Comparison of ENCODE assay signal across 1 cellular context in the genomic region with DNA sequence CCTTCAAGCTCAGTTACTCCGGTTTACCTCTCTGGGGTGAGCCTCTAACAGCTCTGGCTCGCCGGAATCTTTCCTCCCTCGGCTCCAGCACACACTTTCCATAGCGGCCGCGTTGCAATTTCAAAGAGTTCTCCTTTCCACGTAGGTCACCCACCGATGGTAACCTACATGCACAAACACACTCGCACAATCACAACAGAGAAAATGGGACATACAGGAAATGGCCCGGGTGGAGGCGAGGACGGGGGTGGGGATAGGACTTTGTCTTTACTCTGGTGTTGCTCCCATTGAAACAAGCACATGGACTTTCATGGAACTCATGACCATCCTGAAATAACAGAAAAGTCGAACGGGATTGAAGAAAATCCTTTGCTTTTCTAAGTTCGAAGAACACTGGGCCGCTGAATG.
TF ChIP-seq lines count a peak whose summit lies in the region.

No MANE protein-coding gene starts in this region.

TF ChIP-seq in HepG2, 621 proteins besides CTCF, POLR2A, EP300 and RAD21 (continued from another document and continues in another):
- TF ChIP-seq RBM39 (IDR thresholded peaks at IDR 0.05; ENCODE audit: low read depth, low read length, poor library complexity, severe bottlenecking) (no peak), ZNF7 (CRISPR knock-in tag; IDR thresholded peaks at IDR 0.05) (no peak), ZNF138 (CRISPR knock-in tag; IDR thresholded peaks at IDR 0.05; ENCODE audit: low read depth) (no peak), TOPORS (CRISPR knock-in tag; IDR thresholded peaks at IDR 0.05) (no peak), LCORL (IDR thresholded peaks at IDR 0.05) (no peak), LCORL (CRISPR knock-in tag; IDR thresholded peaks at IDR 0.05) (no peak), IRF2 (CRISPR knock-in tag; IDR thresholded peaks at IDR 0.05) (no peak), KDM4B (CRISPR knock-in tag; IDR thresholded peaks at IDR 0.05) (0 out of 2 replicates have a peak, but pooled peaks have one; percentile 20), SMAD1 (CRISPR knock-in tag; IDR thresholded peaks at IDR 0.05; ENCODE audit: borderline replicate concordance, low read depth) (no peak), MED13 (CRISPR knock-in tag; IDR thresholded peaks at IDR 0.05) (no peak), KDM5A (IDR thresholded peaks at IDR 0.05; ENCODE audit: borderline replicate concordance, low read length) (peak; percentile 14; the same call in 1 of the 2 replicates), FOXP1 (IDR thresholded peaks at IDR 0.05) (no peak), FOXP1 (CRISPR knock-in tag; IDR thresholded peaks at IDR 0.05) (no peak), HNF4A (CRISPR knock-in tag; IDR thresholded peaks at IDR 0.05) (peak; percentile 34), SCMH1 (CRISPR knock-in tag; IDR thresholded peaks at IDR 0.05; ENCODE audit: borderline replicate concordance) (no peak), KLF15 (CRISPR knock-in tag; IDR thresholded peaks at IDR 0.05; ENCODE audit: borderline replicate concordance) (no peak), ZNF143 (CRISPR knock-in tag; IDR thresholded peaks at IDR 0.05) (no peak), KMT2B (CRISPR knock-in tag; IDR thresholded peaks at IDR 0.05) (0 out of 2 replicates have a peak, but pooled peaks have one; percentile 17), SKI (IDR thresholded peaks at IDR 0.05; ENCODE audit: partially characterized antibody) (no peak), SAP130 (CRISPR knock-in tag; IDR thresholded peaks at IDR 0.05; ENCODE audit: low read depth) (peak; percentile 64), HES4 (CRISPR knock-in tag; IDR thresholded peaks at IDR 0.05; ENCODE audit: borderline replicate concordance) (no peak), SMAD3 (CRISPR knock-in tag; IDR thresholded peaks at IDR 0.05) (no peak), ZNF768 (CRISPR knock-in tag; IDR thresholded peaks at IDR 0.05) (no peak), KLF11 (CRISPR knock-in tag; IDR thresholded peaks at IDR 0.05) (no peak), ZNF569 (CRISPR knock-in tag; IDR thresholded peaks at IDR 0.05; ENCODE audit: borderline replicate concordance) (no peak)
- TF ChIP-seq, protein P1, sequence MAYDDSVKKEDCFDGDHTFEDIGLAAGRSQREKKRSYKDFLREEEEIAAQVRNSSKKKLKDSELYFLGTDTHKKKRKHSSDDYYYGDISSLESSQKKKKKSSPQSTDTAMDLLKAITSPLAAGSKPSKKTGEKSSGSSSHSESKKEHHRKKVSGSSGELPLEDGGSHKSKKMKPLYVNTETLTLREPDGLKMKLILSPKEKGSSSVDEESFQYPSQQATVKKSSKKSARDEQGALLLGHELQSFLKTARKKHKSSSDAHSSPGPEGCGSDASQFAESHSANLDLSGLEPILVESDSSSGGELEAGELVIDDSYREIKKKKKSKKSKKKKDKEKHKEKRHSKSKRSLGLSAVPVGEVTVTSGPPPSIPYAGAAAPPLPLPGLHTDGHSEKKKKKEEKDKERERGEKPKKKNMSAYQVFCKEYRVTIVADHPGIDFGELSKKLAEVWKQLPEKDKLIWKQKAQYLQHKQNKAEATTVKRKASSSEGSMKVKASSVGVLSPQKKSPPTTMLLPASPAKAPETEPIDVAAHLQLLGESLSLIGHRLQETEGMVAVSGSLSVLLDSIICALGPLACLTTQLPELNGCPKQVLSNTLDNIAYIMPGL (CRISPR knock-in tag; IDR thresholded peaks at IDR 0.05; ENCODE audit: borderline replicate concordance in 1 of 2, low read depth in 1 of 2): peak in 1 of 2 experiments; percentile 8; a peak in 1 of 4 replicates
- TF ChIP-seq, protein P2, sequence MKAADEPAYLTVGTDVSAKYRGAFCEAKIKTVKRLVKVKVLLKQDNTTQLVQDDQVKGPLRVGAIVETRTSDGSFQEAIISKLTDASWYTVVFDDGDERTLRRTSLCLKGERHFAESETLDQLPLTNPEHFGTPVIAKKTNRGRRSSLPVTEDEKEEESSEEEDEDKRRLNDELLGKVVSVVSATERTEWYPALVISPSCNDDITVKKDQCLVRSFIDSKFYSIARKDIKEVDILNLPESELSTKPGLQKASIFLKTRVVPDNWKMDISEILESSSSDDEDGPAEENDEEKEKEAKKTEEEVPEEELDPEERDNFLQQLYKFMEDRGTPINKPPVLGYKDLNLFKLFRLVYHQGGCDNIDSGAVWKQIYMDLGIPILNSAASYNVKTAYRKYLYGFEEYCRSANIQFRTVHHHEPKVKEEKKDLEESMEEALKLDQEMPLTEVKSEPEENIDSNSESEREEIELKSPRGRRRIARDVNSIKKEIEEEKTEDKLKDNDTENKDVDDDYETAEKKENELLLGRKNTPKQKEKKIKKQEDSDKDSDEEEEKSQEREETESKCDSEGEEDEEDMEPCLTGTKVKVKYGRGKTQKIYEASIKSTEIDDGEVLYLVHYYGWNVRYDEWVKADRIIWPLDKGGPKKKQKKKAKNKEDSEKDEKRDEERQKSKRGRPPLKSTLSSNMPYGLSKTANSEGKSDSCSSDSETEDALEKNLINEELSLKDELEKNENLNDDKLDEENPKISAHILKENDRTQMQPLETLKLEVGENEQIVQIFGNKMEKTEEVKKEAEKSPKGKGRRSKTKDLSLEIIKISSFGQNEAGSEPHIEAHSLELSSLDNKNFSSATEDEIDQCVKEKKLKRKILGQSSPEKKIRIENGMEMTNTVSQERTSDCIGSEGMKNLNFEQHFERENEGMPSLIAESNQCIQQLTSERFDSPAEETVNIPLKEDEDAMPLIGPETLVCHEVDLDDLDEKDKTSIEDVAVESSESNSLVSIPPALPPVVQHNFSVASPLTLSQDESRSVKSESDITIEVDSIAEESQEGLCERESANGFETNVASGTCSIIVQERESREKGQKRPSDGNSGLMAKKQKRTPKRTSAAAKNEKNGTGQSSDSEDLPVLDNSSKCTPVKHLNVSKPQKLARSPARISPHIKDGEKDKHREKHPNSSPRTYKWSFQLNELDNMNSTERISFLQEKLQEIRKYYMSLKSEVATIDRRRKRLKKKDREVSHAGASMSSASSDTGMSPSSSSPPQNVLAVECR (CRISPR knock-in tag; IDR thresholded peaks at IDR 0.05; ENCODE audit: borderline replicate concordance): no peak
- TF ChIP-seq, protein P3, sequence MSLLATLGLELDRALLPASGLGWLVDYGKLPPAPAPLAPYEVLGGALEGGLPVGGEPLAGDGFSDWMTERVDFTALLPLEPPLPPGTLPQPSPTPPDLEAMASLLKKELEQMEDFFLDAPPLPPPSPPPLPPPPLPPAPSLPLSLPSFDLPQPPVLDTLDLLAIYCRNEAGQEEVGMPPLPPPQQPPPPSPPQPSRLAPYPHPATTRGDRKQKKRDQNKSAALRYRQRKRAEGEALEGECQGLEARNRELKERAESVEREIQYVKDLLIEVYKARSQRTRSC (CRISPR knock-in tag; IDR thresholded peaks at IDR 0.05; ENCODE audit: low read depth): no peak
- TF ChIP-seq, protein P4, sequence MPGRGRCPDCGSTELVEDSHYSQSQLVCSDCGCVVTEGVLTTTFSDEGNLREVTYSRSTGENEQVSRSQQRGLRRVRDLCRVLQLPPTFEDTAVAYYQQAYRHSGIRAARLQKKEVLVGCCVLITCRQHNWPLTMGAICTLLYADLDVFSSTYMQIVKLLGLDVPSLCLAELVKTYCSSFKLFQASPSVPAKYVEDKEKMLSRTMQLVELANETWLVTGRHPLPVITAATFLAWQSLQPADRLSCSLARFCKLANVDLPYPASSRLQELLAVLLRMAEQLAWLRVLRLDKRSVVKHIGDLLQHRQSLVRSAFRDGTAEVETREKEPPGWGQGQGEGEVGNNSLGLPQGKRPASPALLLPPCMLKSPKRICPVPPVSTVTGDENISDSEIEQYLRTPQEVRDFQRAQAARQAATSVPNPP (CRISPR knock-in tag; IDR thresholded peaks at IDR 0.05): no peak
- TF ChIP-seq, protein P5, sequence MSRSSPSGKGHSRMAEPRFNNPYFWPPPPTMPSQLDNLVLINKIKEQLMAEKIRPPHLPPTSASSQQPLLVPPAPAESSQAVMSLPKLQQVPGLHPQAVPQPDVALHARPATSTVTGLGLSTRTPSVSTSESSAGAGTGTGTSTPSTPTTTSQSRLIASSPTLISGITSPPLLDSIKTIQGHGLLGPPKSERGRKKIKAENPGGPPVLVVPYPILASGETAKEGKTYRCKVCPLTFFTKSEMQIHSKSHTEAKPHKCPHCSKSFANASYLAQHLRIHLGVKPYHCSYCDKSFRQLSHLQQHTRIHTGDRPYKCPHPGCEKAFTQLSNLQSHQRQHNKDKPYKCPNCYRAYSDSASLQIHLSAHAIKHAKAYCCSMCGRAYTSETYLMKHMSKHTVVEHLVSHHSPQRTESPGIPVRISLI (CRISPR knock-in tag; IDR thresholded peaks at IDR 0.05; ENCODE audit: borderline replicate concordance): no peak
- TF ChIP-seq, protein P6, sequence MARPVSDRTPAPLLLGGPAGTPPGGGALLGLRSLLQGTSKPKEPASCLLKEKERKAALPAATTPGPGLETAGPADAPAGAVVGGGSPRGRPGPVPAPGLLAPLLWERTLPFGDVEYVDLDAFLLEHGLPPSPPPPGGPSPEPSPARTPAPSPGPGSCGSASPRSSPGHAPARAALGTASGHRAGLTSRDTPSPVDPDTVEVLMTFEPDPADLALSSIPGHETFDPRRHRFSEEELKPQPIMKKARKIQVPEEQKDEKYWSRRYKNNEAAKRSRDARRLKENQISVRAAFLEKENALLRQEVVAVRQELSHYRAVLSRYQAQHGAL (CRISPR knock-in tag; IDR thresholded peaks at IDR 0.05; ENCODE audit: not compliant biosample characterization): no peak
- TF ChIP-seq, protein P7, sequence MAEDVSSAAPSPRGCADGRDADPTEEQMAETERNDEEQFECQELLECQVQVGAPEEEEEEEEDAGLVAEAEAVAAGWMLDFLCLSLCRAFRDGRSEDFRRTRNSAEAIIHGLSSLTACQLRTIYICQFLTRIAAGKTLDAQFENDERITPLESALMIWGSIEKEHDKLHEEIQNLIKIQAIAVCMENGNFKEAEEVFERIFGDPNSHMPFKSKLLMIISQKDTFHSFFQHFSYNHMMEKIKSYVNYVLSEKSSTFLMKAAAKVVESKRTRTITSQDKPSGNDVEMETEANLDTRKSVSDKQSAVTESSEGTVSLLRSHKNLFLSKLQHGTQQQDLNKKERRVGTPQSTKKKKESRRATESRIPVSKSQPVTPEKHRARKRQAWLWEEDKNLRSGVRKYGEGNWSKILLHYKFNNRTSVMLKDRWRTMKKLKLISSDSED (CRISPR knock-in tag; IDR thresholded peaks at IDR 0.05): no peak
- TF ChIP-seq, protein P8, sequence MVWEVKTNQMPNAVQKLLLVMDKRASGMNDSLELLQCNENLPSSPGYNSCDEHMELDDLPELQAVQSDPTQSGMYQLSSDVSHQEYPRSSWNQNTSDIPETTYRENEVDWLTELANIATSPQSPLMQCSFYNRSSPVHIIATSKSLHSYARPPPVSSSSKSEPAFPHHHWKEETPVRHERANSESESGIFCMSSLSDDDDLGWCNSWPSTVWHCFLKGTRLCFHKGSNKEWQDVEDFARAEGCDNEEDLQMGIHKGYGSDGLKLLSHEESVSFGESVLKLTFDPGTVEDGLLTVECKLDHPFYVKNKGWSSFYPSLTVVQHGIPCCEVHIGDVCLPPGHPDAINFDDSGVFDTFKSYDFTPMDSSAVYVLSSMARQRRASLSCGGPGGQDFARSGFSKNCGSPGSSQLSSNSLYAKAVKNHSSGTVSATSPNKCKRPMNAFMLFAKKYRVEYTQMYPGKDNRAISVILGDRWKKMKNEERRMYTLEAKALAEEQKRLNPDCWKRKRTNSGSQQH (CRISPR knock-in tag; IDR thresholded peaks at IDR 0.05; ENCODE audit: low read depth): no peak
- TF ChIP-seq, protein P9, sequence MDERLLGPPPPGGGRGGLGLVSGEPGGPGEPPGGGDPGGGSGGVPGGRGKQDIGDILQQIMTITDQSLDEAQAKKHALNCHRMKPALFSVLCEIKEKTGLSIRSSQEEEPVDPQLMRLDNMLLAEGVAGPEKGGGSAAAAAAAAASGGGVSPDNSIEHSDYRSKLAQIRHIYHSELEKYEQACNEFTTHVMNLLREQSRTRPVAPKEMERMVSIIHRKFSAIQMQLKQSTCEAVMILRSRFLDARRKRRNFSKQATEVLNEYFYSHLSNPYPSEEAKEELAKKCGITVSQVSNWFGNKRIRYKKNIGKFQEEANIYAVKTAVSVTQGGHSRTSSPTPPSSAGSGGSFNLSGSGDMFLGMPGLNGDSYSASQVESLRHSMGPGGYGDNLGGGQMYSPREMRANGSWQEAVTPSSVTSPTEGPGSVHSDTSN (CRISPR knock-in tag; IDR thresholded peaks at IDR 0.05): no peak
- TF ChIP-seq, protein P10, sequence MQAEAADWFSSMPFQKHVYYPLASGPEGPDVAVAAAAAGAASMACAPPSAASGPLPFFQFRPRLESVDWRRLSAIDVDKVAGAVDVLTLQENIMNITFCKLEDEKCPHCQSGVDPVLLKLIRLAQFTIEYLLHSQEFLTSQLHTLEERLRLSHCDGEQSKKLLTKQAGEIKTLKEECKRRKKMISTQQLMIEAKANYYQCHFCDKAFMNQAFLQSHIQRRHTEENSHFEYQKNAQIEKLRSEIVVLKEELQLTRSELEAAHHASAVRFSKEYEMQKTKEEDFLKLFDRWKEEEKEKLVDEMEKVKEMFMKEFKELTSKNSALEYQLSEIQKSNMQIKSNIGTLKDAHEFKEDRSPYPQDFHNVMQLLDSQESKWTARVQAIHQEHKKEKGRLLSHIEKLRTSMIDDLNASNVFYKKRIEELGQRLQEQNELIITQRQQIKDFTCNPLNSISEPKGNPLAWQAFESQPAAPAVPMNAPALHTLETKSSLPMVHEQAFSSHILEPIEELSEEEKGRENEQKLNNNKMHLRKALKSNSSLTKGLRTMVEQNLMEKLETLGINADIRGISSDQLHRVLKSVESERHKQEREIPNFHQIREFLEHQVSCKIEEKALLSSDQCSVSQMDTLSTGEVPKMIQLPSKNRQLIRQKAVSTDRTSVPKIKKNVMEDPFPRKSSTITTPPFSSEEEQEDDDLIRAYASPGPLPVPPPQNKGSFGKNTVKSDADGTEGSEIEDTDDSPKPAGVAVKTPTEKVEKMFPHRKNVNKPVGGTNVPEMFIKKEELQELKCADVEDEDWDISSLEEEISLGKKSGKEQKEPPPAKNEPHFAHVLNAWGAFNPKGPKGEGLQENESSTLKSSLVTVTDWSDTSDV (CRISPR knock-in tag; IDR thresholded peaks at IDR 0.05): no peak
- TF ChIP-seq, protein P11, sequence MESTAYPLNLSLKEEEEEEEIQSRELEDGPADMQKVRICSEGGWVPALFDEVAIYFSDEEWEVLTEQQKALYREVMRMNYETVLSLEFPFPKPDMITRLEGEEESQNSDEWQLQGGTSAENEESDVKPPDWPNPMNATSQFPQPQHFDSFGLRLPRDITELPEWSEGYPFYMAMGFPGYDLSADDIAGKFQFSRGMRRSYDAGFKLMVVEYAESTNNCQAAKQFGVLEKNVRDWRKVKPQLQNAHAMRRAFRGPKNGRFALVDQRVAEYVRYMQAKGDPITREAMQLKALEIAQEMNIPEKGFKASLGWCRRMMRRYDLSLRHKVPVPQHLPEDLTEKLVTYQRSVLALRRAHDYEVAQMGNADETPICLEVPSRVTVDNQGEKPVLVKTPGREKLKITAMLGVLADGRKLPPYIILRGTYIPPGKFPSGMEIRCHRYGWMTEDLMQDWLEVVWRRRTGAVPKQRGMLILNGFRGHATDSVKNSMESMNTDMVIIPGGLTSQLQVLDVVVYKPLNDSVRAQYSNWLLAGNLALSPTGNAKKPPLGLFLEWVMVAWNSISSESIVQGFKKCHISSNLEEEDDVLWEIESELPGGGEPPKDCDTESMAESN (CRISPR knock-in tag; conservative IDR thresholded peaks at IDR 0.05): 0 out of 2 replicates have a peak, but pooled peaks have one; percentile 11
- TF ChIP-seq, protein P12, sequence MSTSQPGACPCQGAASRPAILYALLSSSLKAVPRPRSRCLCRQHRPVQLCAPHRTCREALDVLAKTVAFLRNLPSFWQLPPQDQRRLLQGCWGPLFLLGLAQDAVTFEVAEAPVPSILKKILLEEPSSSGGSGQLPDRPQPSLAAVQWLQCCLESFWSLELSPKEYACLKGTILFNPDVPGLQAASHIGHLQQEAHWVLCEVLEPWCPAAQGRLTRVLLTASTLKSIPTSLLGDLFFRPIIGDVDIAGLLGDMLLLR (CRISPR knock-in tag; IDR thresholded peaks at IDR 0.05): no peak
